ENCODE assay signal across 20 cellular contexts in genomic region chrX:130105226-130105625, GRCh38. TPM values are rescaled to one million over a fixed set of nuclear protein-coding genes. Genes with fewer than 3 reads are reported as not detected.
DNase-seq lines count a peak whose midpoint lies in the region; ATAC-seq and TF ChIP-seq lines count a peak whose summit lies in the region.
"Had no signal": no experiment of that assay in that cellular context is flagged by ENCODE, and none has a peak within 500 bp of the region (broad histone marks: within the 10 kb centered on the region; RNA-seq: fewer than 3 reads in every experiment).

No MANE protein-coding gene starts in this region.

- WGBS in mammary epithelial cell (ENCODE audit: low coverage, missing lambda C conversion rate) = 46% methylated on average over 3 of the region's 3 CpGs

- H3K79me2 ChIP-seq in mammary epithelial cell (ENCODE audit: insufficient read depth, low read length) = peaks cover 95% of the 10 kb centered on the region

- no peaks in the 10 kb centered on the region for H3K36me3 Mint-ChIP-seq in MCF 10A (ENCODE audit: insufficient read depth, unreplicated experiment)
- peaks cover 10% of the 10 kb centered on the region for H3K36me3 Mint-ChIP-seq in natural killer cell treated with Interleukin-12 subunit alpha and Interleukin-12 subunit beta and Interleukin-15 and Interleukin-18, amount 100 ng/mL, for 72 hours

- no peak overlapping the region for H3K4me3 Mint-ChIP-seq in MCF 10A (ENCODE audit: unreplicated experiment)
- H3K4me3 Mint-ChIP-seq in natural killer cell treated with Interleukin-12 subunit alpha and Interleukin-12 subunit beta and Interleukin-15 and Interleukin-18, amount 100 ng/mL, for 72 hours = peak overlapping the region; percentile 62
- H3K4me3 Mint-ChIP-seq: activated naive CD4-positive, alpha-beta T cell treated with anti-CD3 and anti-CD28 coated beads for 36 hours; activated T-cell treated with anti-CD3 and anti-CD28 coated beads, Interleukin-2, amount 50 U/mL, for 4 hours; GM23338 had no signal

- H3K27ac Mint-ChIP-seq in MCF 10A (ENCODE audit: low read depth, unreplicated experiment) = no peak overlapping the region
- peak overlapping the region; percentile 62 to 84 for H3K27ac Mint-ChIP-seq in natural killer cell treated with Interleukin-12 subunit alpha and Interleukin-12 subunit beta and Interleukin-15 and Interleukin-18, amount 100 ng/mL, for 72 hours
- H3K27ac Mint-ChIP-seq: activated naive CD4-positive, alpha-beta T cell treated with anti-CD3 and anti-CD28 coated beads for 36 hours; GM23338 had no signal

- CTCF ChIA-PET in MCF 10A (lab: Yijun Ruan, JAX) (interaction anchor here (1.5 kb wide), 1 partner anchor 13 kb away, joined by 3 read pairs; no protein-coding TSS in a partner anchor), mammary epithelial cell (lab: Charles Lee; ENCODE audit: low non-redundant PET) (no interaction called here)

- ATAC-seq in natural killer cell treated with Interleukin-12 subunit alpha and Interleukin-12 subunit beta and Interleukin-15 and Interleukin-18, amount 100 ng/mL, for 72 hours = no peak
- ATAC-seq in GM21786 (IDR thresholded peaks at IDR 0.05; ENCODE audit: unreplicated experiment) = no peak
- ATAC-seq in GM21825 (IDR thresholded peaks at IDR 0.05; ENCODE audit: unreplicated experiment) = no peak
- ATAC-seq: activated T-cell treated with anti-CD3 and anti-CD28 coated beads, Interleukin-2, amount 50 U/mL, for 4 hours; GM23338 had no signal

- H3K9ac ChIP-seq in mammary epithelial cell (ENCODE audit: insufficient read depth, low read length) = no peak overlapping the region
- no peak overlapping the region for H3K9ac ChIP-seq in adipocyte (ENCODE audit: low read length)

- in situ Hi-C loops in mammary epithelial cell (cut with MboI; ENCODE audit: low sequenced_read_pairs in 2 of 2) = no loop called here

- DNase-seq in MCF 10A (ENCODE audit: unreplicated experiment) (peak; percentile 29), mammary epithelial cell (no peak), adipocyte (ENCODE audit: low read depth) (peak; percentile 35), NCI-H748 treated with DMSO at 0.1 percent for 48 hours (lab: John Stamatoyannopoulos, UW) (no peak), DMS153 (lab: John Stamatoyannopoulos, UW) (no peak)
- no peak for DNase-seq in natural killer cell treated with Interleukin-12 subunit alpha and Interleukin-12 subunit beta and Interleukin-15 and Interleukin-18, amount 100 ng/mL, for 72 hours (ENCODE audit: low spot score)
- DNase-seq: ACHN; activated CD4-positive, alpha-beta T cell treated with anti-CD3 and anti-CD28 coated beads, Interleukin-2, amount 50 U/mL, for 1 hour; activated naive CD4-positive, alpha-beta T cell treated with anti-CD3 and anti-CD28 coated beads for 36 hours; activated T-cell treated with anti-CD3 and anti-CD28 coated beads, Interleukin-2, amount 50 U/mL, for 4 hours; head of caudate nucleus; NCI-H1092 treated with DMSO at 0.1 percent for 48 hours; NCI-H2081; RPMI8226; stimulated activated CD4-positive, alpha-beta T cell treated with anti-CD3 and anti-CD28 coated beads, Interleukin-4, amount 100 ng/mL, for 1 hour had no signal

- H3K4me1 Mint-ChIP-seq in MCF 10A (ENCODE audit: insufficient read depth, unreplicated experiment) = peaks cover 7% of the 10 kb centered on the region
- H3K4me1 Mint-ChIP-seq in natural killer cell treated with Interleukin-12 subunit alpha and Interleukin-12 subunit beta and Interleukin-15 and Interleukin-18, amount 100 ng/mL, for 72 hours (ENCODE audit: low read depth in 2 of 2) = peaks cover 58 to 59% of the 10 kb centered on the region in 2 donors

- H3K9me3 ChIP-seq in mammary epithelial cell (replicated peaks; ENCODE audit: insufficient read depth, low read length) (no peaks in the 10 kb centered on the region), adipocyte (ENCODE audit: control insufficient read depth, low read length) (no peaks in the 10 kb centered on the region)

- no peak overlapping the region for H2AFZ ChIP-seq in mammary epithelial cell (ENCODE audit: low read depth, low read length)
- H2AFZ ChIP-seq: GM23338 had no signal

- no peak for TF ChIP-seq CTCF in MCF 10A (IDR thresholded peaks at IDR 0.05; ENCODE audit: unreplicated experiment)
- no peak for TF ChIP-seq CTCF in mammary epithelial cell (conservative IDR thresholded peaks at IDR 0.05 in 1 of 2, IDR thresholded peaks at IDR 0.05 in 1 of 2; ENCODE audit: extremely low read depth in 1 of 2, insufficient read depth in 1 of 2, low read depth in 1 of 2, low read length in 2 of 2)

- no peaks in the 10 kb centered on the region for H3K9me3 Mint-ChIP-seq in MCF 10A (ENCODE audit: unreplicated experiment)
- no peaks in the 10 kb centered on the region for H3K9me3 Mint-ChIP-seq in natural killer cell treated with Interleukin-12 subunit alpha and Interleukin-12 subunit beta and Interleukin-15 and Interleukin-18, amount 100 ng/mL, for 72 hours
- H3K9me3 Mint-ChIP-seq: activated naive CD4-positive, alpha-beta T cell treated with anti-CD3 and anti-CD28 coated beads for 36 hours; activated T-cell treated with anti-CD3 and anti-CD28 coated beads, Interleukin-2, amount 50 U/mL, for 4 hours; GM23338 had no signal

- no peak overlapping the region for H3K4me2 ChIP-seq in mammary epithelial cell (ENCODE audit: insufficient read depth, low read depth, low read length)
- H3K4me2 ChIP-seq: GM23338 had no signal

- intact Hi-C loops in MCF 10A (cut with micrococcal nuclease) = no loop called here
- intact Hi-C loops in mammary epithelial cell (cut with micrococcal nuclease) = no loop called here

- BruUV-seq in MCF 10A (replicated peaks; lab: Mats Ljungman, UMichigan) (no TSS peak), mammary epithelial cell (replicated peaks; lab: Mats Ljungman, UMichigan) (no TSS peak)

- H3K4me3 ChIP-seq in mammary epithelial cell (replicated peaks in 1 of 3; ENCODE audit: insufficient read depth in 1 of 3, low read depth in 2 of 3, low read length in 3 of 3) = no peak overlapping the region
- H3K4me3 ChIP-seq in adipocyte (ENCODE audit: low read length) = no peak overlapping the region
- H3K4me3 ChIP-seq: GM23338, lung, skin epidermis had no signal

- dilution Hi-C loops in mammary epithelial cell (cut with HindIII; ENCODE audit: low sequenced_read_pairs) = loop anchor here (5.0 kb wide), 1 partner anchor 92 kb away; no protein-coding TSS in a partner anchor

- POLR2A ChIA-PET in MCF 10A (lab: Yijun Ruan, JAX) = interaction anchor here (0.7 to 2.1 kb wide), 3 partner anchors 11 to 267 kb away, joined by 3 to 8 read pairs (median 5); no protein-coding TSS in a partner anchor

- H3K27me3 Mint-ChIP-seq in MCF 10A (ENCODE audit: insufficient read depth, unreplicated experiment) = peaks cover 30% of the 10 kb centered on the region
- peaks cover 0 to 2% of the 10 kb centered on the region in 2 donors for H3K27me3 Mint-ChIP-seq in natural killer cell treated with Interleukin-12 subunit alpha and Interleukin-12 subunit beta and Interleukin-15 and Interleukin-18, amount 100 ng/mL, for 72 hours

- H3K4me1 ChIP-seq in mammary epithelial cell (ENCODE audit: insufficient read depth, low read length) = peaks cover 3% of the 10 kb centered on the region
- H3K4me1 ChIP-seq in adipocyte (ENCODE audit: control insufficient read depth, insufficient read depth, low read length) = peaks cover 38% of the 10 kb centered on the region

- H3K27ac ChIP-seq in mammary epithelial cell (ENCODE audit: insufficient read depth, low read depth, low read length) = no peak overlapping the region

- H3K36me3 ChIP-seq in mammary epithelial cell (ENCODE audit: insufficient read depth, low read length) (no peaks in the 10 kb centered on the region), adipocyte (ENCODE audit: control insufficient read depth, insufficient read depth, low read length, severe bottlenecking) (no peaks in the 10 kb centered on the region)

- H3K27me3 ChIP-seq in mammary epithelial cell (ENCODE audit: insufficient read depth, low read length) = no peaks in the 10 kb centered on the region
- no peaks in the 10 kb centered on the region for H3K27me3 ChIP-seq in adipocyte (replicated peaks; ENCODE audit: control insufficient read depth, insufficient read depth, low read length)

- H4K20me1 ChIP-seq in mammary epithelial cell (ENCODE audit: insufficient read depth, low read length) = no peaks in the 10 kb centered on the region

RNA-seq across cellular contexts. Expression of gene ELF4, which starts 5.1 kb away (rescaled TPM):
- 19.5 and 23.6 TPM in 2 replicates for total RNA-seq in MCF 10A (2022)
- 10 to 100 TPM; 12.3 to 26.3 TPM for total RNA-seq in mammary epithelial cell
- polyA plus RNA-seq in mammary epithelial cell = 21.6 TPM
- 67.5 TPM for polyA minus RNA-seq in mammary epithelial cell
- total RNA-seq in natural killer cell treated with Interleukin-12 subunit alpha and Interleukin-12 subunit beta and Interleukin-15 and Interleukin-18, amount 100 ng/mL, for 72 hours = 10 to 100 TPM; 38.8 to 71.0 TPM

Comparison
In these comparisons a context has a peak if more than half of its experiments do, and no peak if none do; other contexts are left out.
1. DNase-seq: peak in MCF 10A (single experiment) and adipocyte (single experiment); none in mammary epithelial cell (single experiment), natural killer cell treated with Interleukin-12 subunit alpha and Interleukin-12 subunit beta and Interleukin-15 and Interleukin-18, amount 100 ng/mL, for 72 hours (single experiment), NCI-H748 treated with DMSO at 0.1 percent for 48 hours (single experiment) and DMS153 (single experiment).